ENCODE assay signal across 9 cellular contexts in genomic region chrY:15455978-15456890, GRCh38.
DNase-seq lines count a peak whose midpoint lies in the region; ATAC-seq and FAIRE-seq lines count a peak whose summit lies in the region.
"Had no signal": no experiment of that assay in that cellular context is flagged by ENCODE, and none has a peak within 500 bp of the region (broad histone marks: within the 10 kb centered on the region; RNA-seq: fewer than 3 reads in every experiment).

No MANE protein-coding gene starts in this region.

- H3K4me3 Mint-ChIP-seq in activated CD4-positive, alpha-beta memory T cell treated with anti-CD3 and anti-CD28 coated beads for 36 hours: peak overlapping the region; percentile 55

- POLR2A ChIA-PET in activated CD4-positive, alpha-beta memory T cell treated with anti-CD3 and anti-CD28 coated beads for 36 hours (lab: Charles Lee): no interaction called here

- in situ Hi-C loops in KBM-7 (cut with MboI; ENCODE audit: low pct_unique_long_range_greater_than_20kb, low sequenced_read_pairs): no loop called here

- H3K4me1 Mint-ChIP-seq in activated CD4-positive, alpha-beta memory T cell treated with anti-CD3 and anti-CD28 coated beads for 36 hours (ENCODE audit: low read depth): peaks cover 12% of the 10 kb centered on the region

- DNase-seq in activated CD4-positive, alpha-beta memory T cell treated with anti-CD3 and anti-CD28 coated beads for 36 hours: peak; percentile 80
- DNase-seq in frontal cortex (ENCODE audit: low spot score in 2 of 2): peak; percentile 1 to 18
- peak in 2 of 3 donors; percentile 30 to 61 for DNase-seq in stimulated activated CD4-positive, alpha-beta T cell treated with anti-CD3 and anti-CD28 coated beads, TNF-alpha, amount 100 ng/mL, for 48 hours (ENCODE audit: low read depth in 3 of 3)
- no peak for DNase-seq in effector CD4-positive, alpha-beta T cell
- no peak for DNase-seq in KBM-7
- DNase-seq: PC-9 had no signal

- no peak for FAIRE-seq in frontal cortex (lab: Jason Lieb, UNC)

- H3K27me3 Mint-ChIP-seq in activated CD4-positive, alpha-beta memory T cell treated with anti-CD3 and anti-CD28 coated beads for 36 hours: no peaks in the 10 kb centered on the region

- CTCF ChIA-PET in activated CD4-positive, alpha-beta memory T cell treated with anti-CD3 and anti-CD28 coated beads for 36 hours (lab: Charles Lee): no interaction called here

- intact Hi-C loops in activated CD4-positive, alpha-beta memory T cell treated with anti-CD3 and anti-CD28 coated beads for 36 hours (cut with micrococcal nuclease): loop anchor here (5.0 kb wide), 2 partner anchors 81 to 1109 kb away; no protein-coding TSS in a partner anchor

- H3K9me3 Mint-ChIP-seq in activated CD4-positive, alpha-beta memory T cell treated with anti-CD3 and anti-CD28 coated beads for 36 hours: no peaks in the 10 kb centered on the region

- no peaks in the 10 kb centered on the region for H3K36me3 Mint-ChIP-seq in activated CD4-positive, alpha-beta memory T cell treated with anti-CD3 and anti-CD28 coated beads for 36 hours

- H3K27ac Mint-ChIP-seq in activated CD4-positive, alpha-beta memory T cell treated with anti-CD3 and anti-CD28 coated beads for 36 hours: peak overlapping the region; percentile 13

- ATAC-seq in GM19043 (IDR thresholded peaks at IDR 0.05; ENCODE audit: low read depth, unreplicated experiment): peak; percentile 80
- no peak for ATAC-seq in GM21526 (IDR thresholded peaks at IDR 0.05; ENCODE audit: low FRiP score, unreplicated experiment)
- ATAC-seq in GM21717 (IDR thresholded peaks at IDR 0.05; ENCODE audit: unreplicated experiment): no peak

Comparison
In these comparisons a context has a peak if more than half of its experiments do, and no peak if none do; other contexts are left out.
1. DNase-seq: peak in activated CD4-positive, alpha-beta memory T cell treated with anti-CD3 and anti-CD28 coated beads for 36 hours (single experiment), frontal cortex (2 of 2) and stimulated activated CD4-positive, alpha-beta T cell treated with anti-CD3 and anti-CD28 coated beads, TNF-alpha, amount 100 ng/mL, for 48 hours (2 of 3); none in effector CD4-positive, alpha-beta T cell (single experiment) and KBM-7 (single experiment).